ENCODE assay signal across 8 cellular contexts in the genomic region with DNA sequence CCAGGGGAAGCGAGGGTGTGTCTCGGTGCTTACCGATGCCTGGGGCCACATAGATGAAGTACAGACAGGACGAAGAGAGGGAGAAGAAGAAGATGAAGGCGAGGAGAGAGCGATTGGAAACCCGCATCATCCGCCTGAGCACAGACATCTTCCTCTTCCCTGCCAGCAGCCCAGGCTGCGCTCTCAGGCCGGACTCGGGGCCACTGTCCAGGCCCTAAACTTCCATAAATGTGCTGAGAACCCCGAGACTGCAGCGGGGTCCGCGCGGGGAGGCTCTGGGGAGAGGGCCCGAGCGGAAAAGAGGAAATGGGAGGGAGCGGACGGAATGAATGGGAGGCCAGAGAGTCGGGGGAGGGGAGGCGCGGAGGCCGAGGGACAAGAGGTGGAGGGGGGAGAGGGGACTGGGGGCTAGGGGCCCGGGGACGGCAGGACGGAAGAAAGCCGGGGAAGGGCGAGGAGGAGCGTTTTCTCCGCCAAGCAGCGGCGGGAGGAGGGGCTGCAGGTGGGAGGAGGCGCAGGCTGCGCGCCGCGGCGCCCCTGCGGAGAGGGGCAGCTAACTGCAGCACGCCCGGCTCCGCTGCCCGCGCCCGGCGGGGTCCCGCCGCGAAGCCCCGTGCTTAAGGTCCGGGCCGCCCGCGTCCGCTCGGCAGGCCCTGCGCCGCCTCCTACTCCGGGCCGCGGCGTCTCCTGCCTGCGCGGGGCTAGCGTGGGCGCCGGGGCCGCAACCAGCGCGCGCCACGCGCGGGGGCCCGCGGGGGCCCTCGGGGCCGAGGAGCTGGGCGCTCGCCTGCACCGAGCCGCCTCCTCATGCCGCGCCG. TPM values are rescaled to one million over a fixed set of nuclear protein-coding genes. Genes with fewer than 3 reads are reported as not detected.
DNase-seq lines count a peak whose midpoint lies in the region; ATAC-seq and TF ChIP-seq lines count a peak whose summit lies in the region.

A gene with protein sequence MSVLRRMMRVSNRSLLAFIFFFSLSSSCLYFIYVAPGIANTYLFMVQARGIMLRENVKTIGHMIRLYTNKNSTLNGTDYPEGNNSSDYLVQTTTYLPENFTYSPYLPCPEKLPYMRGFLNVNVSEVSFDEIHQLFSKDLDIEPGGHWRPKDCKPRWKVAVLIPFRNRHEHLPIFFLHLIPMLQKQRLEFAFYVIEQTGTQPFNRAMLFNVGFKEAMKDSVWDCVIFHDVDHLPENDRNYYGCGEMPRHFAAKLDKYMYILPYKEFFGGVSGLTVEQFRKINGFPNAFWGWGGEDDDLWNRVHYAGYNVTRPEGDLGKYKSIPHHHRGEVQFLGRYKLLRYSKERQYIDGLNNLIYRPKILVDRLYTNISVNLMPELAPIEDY (minus strand): TSS at position 303 of the 818 bp plus-strand sequence. CDS start 155 bp downstream, at position 148.

- no peaks in the 10 kb centered on the region for H3K27me3 Mint-ChIP-seq in chondrocyte (ENCODE audit: low read depth)
- H3K27me3 Mint-ChIP-seq in stimulated activated memory B cell treated with anti-CD40 and anti-IgM and Interleukin-4, amounts not matched to agents 10 μg/mL and 1 μg/mL and 100 μg/mL, for 72 hours, result peaks cover 36% of the 10 kb centered on the region

- peak within 1 kb of the TSS; percentile 92 for H3K4me3 Mint-ChIP-seq in chondrocyte (ENCODE audit: unreplicated experiment)
- H3K4me3 Mint-ChIP-seq in stimulated activated memory B cell treated with anti-CD40 and anti-IgM and Interleukin-4, amounts not matched to agents 10 μg/mL and 1 μg/mL and 100 μg/mL, for 72 hours, result peak within 1 kb of the TSS; percentile 90

- H3K36me3 Mint-ChIP-seq in chondrocyte (ENCODE audit: low read depth), result no peaks in the 10 kb centered on the region
- H3K36me3 Mint-ChIP-seq in stimulated activated memory B cell treated with anti-CD40 and anti-IgM and Interleukin-4, amounts not matched to agents 10 μg/mL and 1 μg/mL and 100 μg/mL, for 72 hours, result no peaks in the 10 kb centered on the region

- no peak for TF ChIP-seq CTCF in chondrocyte (IDR thresholded peaks at IDR 0.05)

- H3K9me3 Mint-ChIP-seq in chondrocyte (ENCODE audit: low read depth), result no peaks in the 10 kb centered on the region
- no peaks in the 10 kb centered on the region for H3K9me3 Mint-ChIP-seq in stimulated activated memory B cell treated with anti-CD40 and anti-IgM and Interleukin-4, amounts not matched to agents 10 μg/mL and 1 μg/mL and 100 μg/mL, for 72 hours

- H3K4me1 Mint-ChIP-seq in chondrocyte (ENCODE audit: low read depth), result peaks cover 23% of the 10 kb centered on the region
- peaks cover 9% of the 10 kb centered on the region for H3K4me1 Mint-ChIP-seq in stimulated activated memory B cell treated with anti-CD40 and anti-IgM and Interleukin-4, amounts not matched to agents 10 μg/mL and 1 μg/mL and 100 μg/mL, for 72 hours

- peak within 1 kb of the TSS; percentile 90 for H3K27ac Mint-ChIP-seq in chondrocyte (ENCODE audit: unreplicated experiment)
- peak within 1 kb of the TSS; percentile 62 for H3K27ac Mint-ChIP-seq in stimulated activated memory B cell treated with anti-CD40 and anti-IgM and Interleukin-4, amounts not matched to agents 10 μg/mL and 1 μg/mL and 100 μg/mL, for 72 hours

- ATAC-seq in GM21367 (IDR thresholded peaks at IDR 0.05; ENCODE audit: unreplicated experiment), result peak; percentile 33
- ATAC-seq in HG03571 (IDR thresholded peaks at IDR 0.05; ENCODE audit: unreplicated experiment), result peak; percentile 28
- ATAC-seq in stimulated activated memory B cell treated with anti-CD40 and anti-IgM and Interleukin-4, amounts not matched to agents 10 μg/mL and 1 μg/mL and 100 μg/mL, for 72 hours, result peak; percentile 59

- DNase-seq in GM03348 (ENCODE audit: low spot score) (peak; percentile 31), SKM-1 treated with dmso at 0.1 percent for 144 hours (lab: John Stamatoyannopoulos, UW; ENCODE audit: unreplicated experiment) (peak; percentile 48), chondrocyte (ENCODE audit: low spot score) (no peak), left kidney (ENCODE audit: low read depth, low spot score) (peak; percentile 86), NCI-H2029 (lab: John Stamatoyannopoulos, UW) (no peak)

RNA-seq across cellular contexts. Expression of the gene that starts here (rescaled TPM):
- 9.8 to 23.3 TPM (median 12.2 TPM) in 3 replicates for total RNA-seq in chondrocyte

Comparison
In these comparisons a context has a peak if more than half of its experiments do, and no peak if none do; other contexts are left out.
1. DNase-seq: peak in GM03348 (single experiment), SKM-1 treated with dmso at 0.1 percent for 144 hours (single experiment) and left kidney (single experiment); none in chondrocyte (single experiment) and NCI-H2029 (single experiment).
2. Peak in every context shown above with its lines, with median percentiles within 50 percentile points of each other: ATAC-seq.